Comparison of ENCODE assay signal across 33 cellular contexts in genomic region chr12:105949391-105949790, GRCh38.
"Had no signal": no experiment of that assay in that cellular context is flagged by ENCODE, and none has a peak within 500 bp of the region (broad histone marks: within the 10 kb centered on the region; RNA-seq: fewer than 3 reads in every experiment).

No MANE protein-coding gene starts in this region.

- H3K4me3 ChIP-seq: cardiac muscle cell, PC-9 had no signal

- H3K27me3 ChIP-seq: brain microvascular endothelial cell, cardiac muscle cell had no signal

- H2AFZ ChIP-seq: PC-9 had no signal

- H3K27ac ChIP-seq: brain microvascular endothelial cell, cardiac muscle cell, PC-9, RWPE1, WERI-Rb-1 had no signal

- H3K4me2 ChIP-seq: PC-9 had no signal

- ATAC-seq: activated CD8-positive, alpha-beta T cell treated with anti-CD3 and anti-CD28 coated beads for 36 hours; activated T-cell treated with anti-CD3 and anti-CD28 coated beads, Interleukin-2, amount 50 U/mL, for 72 hours; activated T-helper 17 cell treated with anti-CD3 and anti-CD28 coated beads, Interleukin-2, amount 50 U/mL, for 72 hours; Right ventricle myocardium inferior; SK-N-SH treated with all-trans-retinoic acid at 6 μM for 48 hours had no signal

- H3K36me3 ChIP-seq: brain microvascular endothelial cell, cardiac muscle cell, WERI-Rb-1 had no signal

- DNase-seq: activated CD4-positive, alpha-beta T cell treated with anti-CD3 and anti-CD28 coated beads, Interleukin-2, amount 10 ng/mL, durations not matched to agents 24 days and 14 days; activated CD4-positive, alpha-beta T cell treated with anti-CD3 and anti-CD28 coated beads, Interleukin-2, amount 50 U/mL, for 4 hours; activated CD4-positive, CD25-positive, alpha-beta regulatory T cell; activated CD8-positive, alpha-beta T cell treated with anti-CD3 and anti-CD28 coated beads for 36 hours; activated gamma-delta T cell; activated naive CD4-positive, alpha-beta T cell treated with Interleukin-2 at 50 U/mL for 16 hours; activated naive CD8-positive, alpha-beta T cell treated with anti-CD3 and anti-CD28 coated beads, Interleukin-2, amount 10 ng/mL, durations not matched to agents 7 days and 5 days; activated T-cell treated with anti-CD3 and anti-CD28 coated beads, Interleukin-2, amount 50 U/mL, for 1 hour; activated T-cell treated with anti-CD3 and anti-CD28 coated beads, Interleukin-2, amount 50 U/mL, for 72 hours; amygdala; brain microvascular endothelial cell; Karpas-422; KBM-7; NCI-H1105; NCI-H1417 treated with DMSO at 0.1 percent for 48 hours; NCI-H187 treated with DMSO at 0.1 percent for 48 hours; NCI-H2081; NCI-H2171; NCI-H510A; NCI-H526; NCI-H748 treated with DMSO at 0.1 percent for 48 hours; NK-92 treated with Interleukin-12 subunit alpha and Interleukin-12 subunit beta, amount 100 ng/mL, for 24 hours; SIG-M5; T-helper 1 cell; T-helper 2 cell; T-helper 9 cell; WERI-Rb-1 had no signal
